ENCODE assay signal across 9 cellular contexts in the genomic region with DNA sequence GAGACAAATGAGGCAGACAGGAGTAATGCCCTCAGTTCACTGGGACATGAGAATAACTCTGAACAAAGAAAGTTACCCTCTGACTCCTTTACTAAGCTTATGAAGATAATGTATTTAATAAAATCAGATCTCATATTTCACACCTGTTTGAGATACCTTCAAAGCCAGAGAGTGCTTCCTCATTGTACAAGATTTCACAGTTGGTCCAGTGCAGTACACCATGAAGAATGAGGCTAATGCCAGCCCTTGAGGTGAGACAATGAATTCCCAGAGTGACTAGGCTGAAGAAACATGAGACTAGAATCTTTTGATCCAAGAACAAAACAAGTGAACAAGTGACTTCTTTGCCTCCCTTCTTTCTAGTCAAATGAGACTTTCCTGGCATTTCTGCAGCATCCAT.
"Had no signal": no experiment of that assay in that cellular context is flagged by ENCODE, and none has a peak within 500 bp of the region (broad histone marks: within the 10 kb centered on the region; RNA-seq: fewer than 3 reads in every experiment).

No MANE protein-coding gene starts in this region.

- H3K4me3 Mint-ChIP-seq: GM23338, H9 had no signal

- H3K4me3 ChIP-seq: GM23338 had no signal

- H3K9me3 Mint-ChIP-seq: GM23338, H9 had no signal

- H3K27ac Mint-ChIP-seq: GM23338, H9 had no signal

- DNase-seq: H9, HCEC 1CT, IMR-90, KBM-7 had no signal

- H3K4me1 Mint-ChIP-seq: GM23338, H9 had no signal

- FAIRE-seq: H1, H54, HTR-8/SVneo had no signal

- H3K27ac ChIP-seq: KMS-11 had no signal

- ATAC-seq: GM23338 had no signal
